ENCODE assay signal across 17 cellular contexts in genomic region chr22:30286331-30286730, GRCh38. TPM values are rescaled to one million over a fixed set of nuclear protein-coding genes. Genes with fewer than 3 reads are reported as not detected.
DNase-seq lines count a peak whose midpoint lies in the region; ATAC-seq and TF ChIP-seq lines count a peak whose summit lies in the region.
"Had no signal": no experiment of that assay in that cellular context is flagged by ENCODE, and none has a peak within 500 bp of the region (broad histone marks: within the 10 kb centered on the region; RNA-seq: fewer than 3 reads in every experiment).

No MANE protein-coding gene starts in this region.

- H2BK5ac ChIP-seq in IMR-90 (ENCODE audit: low read depth, low read length, poor library complexity, severe bottlenecking): no peak overlapping the region

- no peak overlapping the region for H3K4ac ChIP-seq in IMR-90 (ENCODE audit: low read depth, low read length)

- H3K27me3 Mint-ChIP-seq in activated T-helper 17 cell treated with anti-CD3 and anti-CD28 coated beads, Interleukin-2, amount 50 U/mL, for 72 hours: no peaks in the 10 kb centered on the region

- no peak overlapping the region for H4K8ac ChIP-seq in IMR-90 (ENCODE audit: low read depth in 2 of 2, low read length in 2 of 2)

- peaks cover 0 to 14% of the 10 kb centered on the region in 2 experiments; a peak in 3 of 4 replicates for H3K79me1 ChIP-seq in IMR-90 (ENCODE audit: low read depth in 1 of 2, low read length in 2 of 2)

- no TSS peak for BruUV-seq in IMR-90 (replicated peaks; lab: Mats Ljungman, UMichigan)

- H3K14ac ChIP-seq in IMR-90 (replicated peaks; ENCODE audit: low read depth, low read length): no peak overlapping the region

- H4K5ac ChIP-seq in IMR-90 (ENCODE audit: low read depth, low read length): no peak overlapping the region

- no peak overlapping the region for H3K4me2 ChIP-seq in IMR-90 (ENCODE audit: low read depth, low read length)

- no peak overlapping the region for H3K23ac ChIP-seq in IMR-90 (ENCODE audit: low read depth, low read length)

- peaks cover 6% of the 10 kb centered on the region for H3K9me1 ChIP-seq in IMR-90 (ENCODE audit: insufficient read depth, low read length)

- POLR2A ChIA-PET in IMR-90 (lab: Charles Lee; ENCODE audit: unreplicated experiment): no interaction called here

- no peak overlapping the region for H3K18ac ChIP-seq in IMR-90 (ENCODE audit: low read depth, low read length)

- CTCF ChIA-PET in IMR-90 (lab: Yijun Ruan, JAX): no interaction called here

- in situ Hi-C loops in IMR-90 (cut with MboI; ENCODE audit: low sequenced_read_pairs): no loop called here

- no peak overlapping the region for H4K91ac ChIP-seq in IMR-90 (ENCODE audit: insufficient read depth, low read depth, low read length)

- peak; percentile 32 for DNase-seq in Right ventricle myocardium inferior (ENCODE audit: missing footprints)
- no peak for DNase-seq in left ventricle myocardium inferior
- DNase-seq in IMR-90: no peak
- no peak for DNase-seq in stimulated activated effector memory CD8-positive, alpha-beta T cell treated with anti-CD3 and anti-CD28 coated beads, Interleukin-12 subunit alpha, Interleukin-12 subunit beta, amount 100 ng/mL, for 72 hours (ENCODE audit: low spot score in 2 of 2)
- DNase-seq: NCI-H1048, NCI-H1436 treated with DMSO at 0.1 percent for 48 hours, NCI-H2029 treated with DMSO at 0.1 percent for 48 hours had no signal

- no peak overlapping the region for H3K56ac ChIP-seq in IMR-90 (ENCODE audit: extremely low read depth, insufficient read depth, low read length)

- H3K9me3 Mint-ChIP-seq in activated T-helper 17 cell treated with anti-CD3 and anti-CD28 coated beads, Interleukin-2, amount 50 U/mL, for 72 hours: no peaks in the 10 kb centered on the region
- H3K9me3 Mint-ChIP-seq in stimulated activated effector memory CD8-positive, alpha-beta T cell treated with anti-CD3 and anti-CD28 coated beads, Interleukin-12 subunit alpha, Interleukin-12 subunit beta, amount 100 ng/mL, for 72 hours: no peaks in the 10 kb centered on the region

- H3K36me3 ChIP-seq in left ventricle myocardium inferior: peaks cover 20% of the 10 kb centered on the region
- H3K36me3 ChIP-seq in IMR-90 (ENCODE audit: control insufficient read depth, insufficient read depth, low read length): peaks cover 26% of the 10 kb centered on the region
- H3K36me3 ChIP-seq: BE2C had no signal

- no peak for TF ChIP-seq RAD21 in IMR-90 (IDR thresholded peaks at IDR 0.05; ENCODE audit: low read length)

- H3K4me3 Mint-ChIP-seq in activated T-helper 17 cell treated with anti-CD3 and anti-CD28 coated beads, Interleukin-2, amount 50 U/mL, for 72 hours: no peak overlapping the region
- H3K4me3 Mint-ChIP-seq in stimulated activated effector memory CD8-positive, alpha-beta T cell treated with anti-CD3 and anti-CD28 coated beads, Interleukin-12 subunit alpha, Interleukin-12 subunit beta, amount 100 ng/mL, for 72 hours: no peak overlapping the region

- H2AK9ac ChIP-seq in IMR-90 (replicated peaks; ENCODE audit: low read depth, low read length, poor library complexity): peak overlapping the region; percentile 74

- no peak overlapping the region for H2BK20ac ChIP-seq in IMR-90 (ENCODE audit: low read depth, low read length)

- intact Hi-C loops in Right ventricle myocardium inferior (cut with DNase I) (no loop called here), left ventricle myocardium inferior (cut with micrococcal nuclease) (no loop called here), IMR-90 (cut with micrococcal nuclease) (no loop called here)

- dilution Hi-C loops in IMR-90 (cut with HindIII; ENCODE audit: low sequenced_read_pairs, unreplicated experiment): no loop called here

- H4K20me1 ChIP-seq in IMR-90 (ENCODE audit: insufficient read depth, low read length): peaks cover 15% of the 10 kb centered on the region

- peak overlapping the region; percentile 41 for H3K27ac Mint-ChIP-seq in activated T-helper 17 cell treated with anti-CD3 and anti-CD28 coated beads, Interleukin-2, amount 50 U/mL, for 72 hours
- peak overlapping the region; percentile 34 for H3K27ac Mint-ChIP-seq in stimulated activated effector memory CD8-positive, alpha-beta T cell treated with anti-CD3 and anti-CD28 coated beads, Interleukin-12 subunit alpha, Interleukin-12 subunit beta, amount 100 ng/mL, for 72 hours

- H3K9me3 ChIP-seq in left ventricle myocardium inferior (replicated peaks) (no peaks in the 10 kb centered on the region), IMR-90 (ENCODE audit: control insufficient read depth, insufficient read depth, low read length) (no peaks in the 10 kb centered on the region)
- H3K9me3 ChIP-seq: BE2C had no signal

- H2BK15ac ChIP-seq in IMR-90 (ENCODE audit: low read depth, low read length): no peak overlapping the region

- ATAC-seq in Right ventricle myocardium inferior: no peak
- no peak for ATAC-seq in IMR-90 (ENCODE audit: low read depth)
- no peak for ATAC-seq in activated T-helper 17 cell treated with anti-CD3 and anti-CD28 coated beads, Interleukin-2, amount 50 U/mL, for 72 hours (replicated peaks)
- ATAC-seq in stimulated activated effector memory CD8-positive, alpha-beta T cell treated with anti-CD3 and anti-CD28 coated beads, Interleukin-12 subunit alpha, Interleukin-12 subunit beta, amount 100 ng/mL, for 72 hours: no peak
- no peak for ATAC-seq in GM21576 (IDR thresholded peaks at IDR 0.05; ENCODE audit: unreplicated experiment)
- ATAC-seq in GM21360 (IDR thresholded peaks at IDR 0.05; ENCODE audit: unreplicated experiment): no peak

- peak overlapping the region; percentile 83 for H2AK5ac ChIP-seq in IMR-90 (ENCODE audit: low read depth, low read length)

- no peaks in the 10 kb centered on the region for H3K27me3 ChIP-seq in left ventricle myocardium inferior (ENCODE audit: low read depth)
- no peaks in the 10 kb centered on the region for H3K27me3 ChIP-seq in IMR-90 (ENCODE audit: control insufficient read depth, insufficient read depth, low read length)
- H3K27me3 ChIP-seq: BE2C had no signal

- no peak overlapping the region for H3K4me3 ChIP-seq in left ventricle myocardium inferior
- no peak overlapping the region for H3K4me3 ChIP-seq in IMR-90 (ENCODE audit: insufficient read depth, low read depth, low read length)
- H3K4me3 ChIP-seq: GM12878, GM23248 had no signal

- peaks cover 14% of the 10 kb centered on the region for H3K4me1 Mint-ChIP-seq in activated T-helper 17 cell treated with anti-CD3 and anti-CD28 coated beads, Interleukin-2, amount 50 U/mL, for 72 hours
- H3K4me1 Mint-ChIP-seq in stimulated activated effector memory CD8-positive, alpha-beta T cell treated with anti-CD3 and anti-CD28 coated beads, Interleukin-12 subunit alpha, Interleukin-12 subunit beta, amount 100 ng/mL, for 72 hours: peaks cover 41% of the 10 kb centered on the region

- H3K4me1 ChIP-seq in left ventricle myocardium inferior: peaks cover 41% of the 10 kb centered on the region
- H3K4me1 ChIP-seq in IMR-90 (ENCODE audit: control insufficient read depth, insufficient read depth, low read length): peaks cover 18% of the 10 kb centered on the region; the same call in 1 of the 2 replicates

- TF ChIP-seq CTCF in left ventricle myocardium inferior (IDR thresholded peaks at IDR 0.05; ENCODE audit: borderline replicate concordance): no peak
- no peak for TF ChIP-seq CTCF in IMR-90 (conservative IDR thresholded peaks at IDR 0.05; ENCODE audit: low read depth, low read length)

- no peak overlapping the region for H3K27ac ChIP-seq in left ventricle myocardium inferior (replicated peaks)
- H3K27ac ChIP-seq in IMR-90 (ENCODE audit: insufficient read depth, low read length): no peak overlapping the region
- H3K27ac ChIP-seq: GM23248, KMS-11 had no signal

- WGBS in IMR-90 (ENCODE audit: extremely low coverage in 2 of 2, insufficient read length in 1 of 2), 2 experiments: 89% methylated on average over 5 of the region's 5 CpGs; no CpG with 5 or more reads in 1 of the 2 experiments

- peak overlapping the region; percentile 19 for H2AFZ ChIP-seq in IMR-90 (replicated peaks; ENCODE audit: low read length, poor library complexity)
- H2AFZ ChIP-seq: GM23248 had no signal

- H3K9ac ChIP-seq in IMR-90 (ENCODE audit: low read depth, low read length): no peak overlapping the region
- H3K9ac ChIP-seq: GM23248, KMS-11 had no signal

- no peak for TF ChIP-seq POLR2A in IMR-90 (IDR thresholded peaks at IDR 0.05; ENCODE audit: low read depth, low read length)

- no peak overlapping the region for H2BK120ac ChIP-seq in IMR-90 (ENCODE audit: low read depth, low read length)

- H3K36me3 Mint-ChIP-seq in activated T-helper 17 cell treated with anti-CD3 and anti-CD28 coated beads, Interleukin-2, amount 50 U/mL, for 72 hours (ENCODE audit: low read depth): peaks cover 2% of the 10 kb centered on the region
- H3K36me3 Mint-ChIP-seq in stimulated activated effector memory CD8-positive, alpha-beta T cell treated with anti-CD3 and anti-CD28 coated beads, Interleukin-12 subunit alpha, Interleukin-12 subunit beta, amount 100 ng/mL, for 72 hours: peaks cover 10% of the 10 kb centered on the region

RNA-seq across cellular contexts. Expression of gene CASTOR1, which starts 3.0 kb away (rescaled TPM):
- 8.2 TPM for total RNA-seq in Right ventricle myocardium inferior
- total RNA-seq in left ventricle myocardium inferior: 6.5 TPM
- total RNA-seq in IMR-90 (2012; rRNA removed): 10.6 and 11.7 TPM in 2 replicates
- polyA plus RNA-seq in IMR-90 (2012; rRNA removed): 23.5 and 26.9 TPM in 2 replicates
- polyA plus RNA-seq in IMR-90 (2012; cell fraction: cytosol; rRNA removed): 11.4 and 33.1 TPM in 2 replicates
- polyA plus RNA-seq in IMR-90 (2012; cell fraction: nucleus; rRNA removed; ENCODE audit: low replicate concordance): 55.8 and 106 TPM in 2 replicates
- 1 to 10 TPM; 4.6 to 4.8 TPM for total RNA-seq in activated T-helper 17 cell treated with anti-CD3 and anti-CD28 coated beads, Interleukin-2, amount 50 U/mL, for 72 hours

RNA-seq across cellular contexts. Expression of gene OSM, which starts 19.7 kb away (rescaled TPM):
- total RNA-seq in Right ventricle myocardium inferior (0.19 TPM), left ventricle myocardium inferior (not detected), IMR-90 (2012; rRNA removed) (not detected in 2 replicates)
- polyA plus RNA-seq in IMR-90 (2012; rRNA removed): not detected in 2 replicates
- polyA plus RNA-seq in IMR-90 (2012; cell fraction: cytosol; rRNA removed): 0.07 TPM in 1 of 2 replicates, not detected in the other
- 0.42 and 0.81 TPM in 2 replicates for polyA plus RNA-seq in IMR-90 (2012; cell fraction: nucleus; rRNA removed; ENCODE audit: low replicate concordance)
- 10 to 100 TPM; 41.1 to 88.6 TPM for total RNA-seq in activated T-helper 17 cell treated with anti-CD3 and anti-CD28 coated beads, Interleukin-2, amount 50 U/mL, for 72 hours
- total RNA-seq: GM23248, MCF 10A, SK-MEL-5 had no signal
- polyA plus RNA-seq: AG04450, GM23248 had no signal

RNA-seq across cellular contexts. Expression of gene LIF, which starts 39.8 kb away (rescaled TPM):
- total RNA-seq in Right ventricle myocardium inferior (0.27 TPM), left ventricle myocardium inferior (0.16 TPM), IMR-90 (2012; rRNA removed) (79.4 and 130 TPM in 2 replicates)
- polyA plus RNA-seq in IMR-90 (2012; rRNA removed): 203 and 214 TPM in 2 replicates
- 41.6 and 110 TPM in 2 replicates for polyA plus RNA-seq in IMR-90 (2012; cell fraction: cytosol; rRNA removed)
- 1,609 and 2,085 TPM in 2 replicates for polyA plus RNA-seq in IMR-90 (2012; cell fraction: nucleus; rRNA removed; ENCODE audit: low replicate concordance)
- 100 to 1,000 TPM; 175 to 300 TPM for total RNA-seq in activated T-helper 17 cell treated with anti-CD3 and anti-CD28 coated beads, Interleukin-2, amount 50 U/mL, for 72 hours

RNA-seq across cellular contexts. Expression of gene TBC1D10A, which starts 40.4 kb away (rescaled TPM):
- total RNA-seq in Right ventricle myocardium inferior (7.1 TPM), left ventricle myocardium inferior (5.8 TPM), IMR-90 (2012; rRNA removed) (16.3 and 18.9 TPM in 2 replicates)
- 33.1 and 34.4 TPM in 2 replicates for polyA plus RNA-seq in IMR-90 (2012; rRNA removed)
- polyA plus RNA-seq in IMR-90 (2012; cell fraction: cytosol; rRNA removed): 22.6 and 33.5 TPM in 2 replicates
- 55.4 and 88.5 TPM in 2 replicates for polyA plus RNA-seq in IMR-90 (2012; cell fraction: nucleus; rRNA removed; ENCODE audit: low replicate concordance)
- total RNA-seq in activated T-helper 17 cell treated with anti-CD3 and anti-CD28 coated beads, Interleukin-2, amount 50 U/mL, for 72 hours: 10 to 100 TPM; 26.9 to 41.2 TPM

Comparison
In these comparisons a context has a peak if more than half of its experiments do, and no peak if none do; other contexts are left out.
1. RNA of gene OSM, which starts 19.7 kb away (total RNA-seq): 41.1 to 88.6 TPM in activated T-helper 17 cell treated with anti-CD3 and anti-CD28 coated beads, Interleukin-2, amount 50 U/mL, for 72 hours; 0.19 TPM in Right ventricle myocardium inferior (single experiment), not detected in left ventricle myocardium inferior (single experiment) and not detected in IMR-90; every median in the first group is over 10 times any median in the second.
2. RNA of gene LIF, which starts 39.8 kb away (total RNA-seq): 175 to 300 TPM in activated T-helper 17 cell treated with anti-CD3 and anti-CD28 coated beads, Interleukin-2, amount 50 U/mL, for 72 hours and 79.4 to 130 TPM in IMR-90; 0.27 TPM in Right ventricle myocardium inferior (single experiment) and 0.16 TPM in left ventricle myocardium inferior (single experiment); every median in the first group is over 10 times any median in the second.